Comparison of ENCODE assay signal across 9 cellular contexts in the genomic region with DNA sequence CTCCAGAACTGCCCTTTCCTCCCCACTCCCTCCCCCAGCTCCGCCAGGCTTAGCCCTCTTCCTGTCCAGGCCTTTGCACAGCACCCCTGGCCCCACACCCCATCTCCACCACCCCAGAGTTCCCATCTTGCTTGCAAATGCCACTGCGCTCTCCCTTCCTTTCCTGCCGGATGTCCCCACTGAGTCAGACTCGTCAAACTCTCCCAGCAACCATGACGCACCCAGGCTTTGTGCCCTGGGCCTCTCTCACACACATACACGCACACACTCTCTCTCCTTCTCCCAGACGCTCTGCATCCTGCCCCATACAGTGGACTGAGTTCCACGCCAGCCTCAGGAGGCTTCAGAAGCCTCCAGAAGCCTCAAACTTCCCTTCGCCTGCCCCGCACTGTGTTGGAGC. TPM values are rescaled to one million over a fixed set of nuclear protein-coding genes. Genes with fewer than 3 reads are reported as not detected.
DNase-seq lines count a peak whose midpoint lies in the region; ATAC-seq and TF ChIP-seq lines count a peak whose summit lies in the region.
"Had no signal": no experiment of that assay in that cellular context is flagged by ENCODE, and none has a peak within 500 bp of the region (broad histone marks: within the 10 kb centered on the region; RNA-seq: fewer than 3 reads in every experiment).

No MANE protein-coding gene starts in this region.

- H3K4me1 Mint-ChIP-seq in Caco-2 (ENCODE audit: low read depth, unreplicated experiment) = peaks cover 25% of the 10 kb centered on the region

- H3K9ac ChIP-seq in skeletal muscle tissue (ENCODE audit: low read depth in 1 of 3, low read length in 3 of 3) = peak overlapping the region in 1 of 3 donors; percentile 45

- H3K36me3 ChIP-seq in skeletal muscle tissue (ENCODE audit: control insufficient read depth in 3 of 3, insufficient read depth in 3 of 3, low read length in 3 of 3) = peaks cover 0 to 4% (median 3%) of the 10 kb centered on the region in 3 donors
- no peaks in the 10 kb centered on the region for H3K36me3 ChIP-seq in Caco-2 (ENCODE audit: control insufficient read depth, insufficient read depth, low read length)

- no peak overlapping the region for H3K4me3 Mint-ChIP-seq in Caco-2 (ENCODE audit: unreplicated experiment)

- H3K27me3 ChIP-seq in skeletal muscle tissue (ENCODE audit: control insufficient read depth in 3 of 3, insufficient read depth in 3 of 3, low read length in 3 of 3) = no peaks in the 10 kb centered on the region
- no peaks in the 10 kb centered on the region for H3K27me3 ChIP-seq in Caco-2 (replicated peaks; ENCODE audit: control insufficient read depth, insufficient read depth, low read length)

- H3K27ac Mint-ChIP-seq in Caco-2 (ENCODE audit: unreplicated experiment) = no peak overlapping the region

- H3K9me3 Mint-ChIP-seq in Caco-2 (ENCODE audit: unreplicated experiment) = no peaks in the 10 kb centered on the region

- no peaks in the 10 kb centered on the region for H3K36me3 Mint-ChIP-seq in Caco-2 (ENCODE audit: insufficient read depth, unreplicated experiment)

- peak; percentile 17 for DNase-seq in GM12865 (ENCODE audit: low read depth)
- DNase-seq in T1000 (lab: John Stamatoyannopoulos, UW) = peak; percentile 70
- DNase-seq in glomerular endothelial cell (ENCODE audit: extremely low read depth, low read depth, low spot score) = peak; percentile 86
- no peak for DNase-seq in Caco-2
- no peak for DNase-seq in NCI-H526 (lab: John Stamatoyannopoulos, UW)
- DNase-seq: activated CD4-positive, CD25-positive, alpha-beta regulatory T cell treated with anti-CD3 and anti-CD28 coated beads, Interleukin-2, amount 50 U/mL, for 72 hours had no signal

- H3K4me1 ChIP-seq in skeletal muscle tissue (ENCODE audit: control insufficient read depth in 3 of 3, insufficient read depth in 3 of 3, low read length in 3 of 3) (peaks cover 50 to 68% (median 53%) of the 10 kb centered on the region in 3 donors), Caco-2 (peaks cover 39% of the 10 kb centered on the region)

- intact Hi-C loops in Caco-2 (cut with micrococcal nuclease; ENCODE audit: unreplicated experiment) = loop anchor here (10.0 kb wide), 2 partner anchors 61 to 161 kb away; partner anchors contain the start of gene IVD

- H3K4me3 ChIP-seq in GM12865 (ENCODE audit: low read depth, low read length) = no peak overlapping the region
- no peak overlapping the region for H3K4me3 ChIP-seq in skeletal muscle tissue (ENCODE audit: low read length in 3 of 3)
- no peak overlapping the region for H3K4me3 ChIP-seq in Caco-2 (ENCODE audit: low read depth, low read length)

- TF ChIP-seq CTCF in GM12865 (IDR thresholded peaks at IDR 0.05; ENCODE audit: insufficient read depth, low read depth, low read length, missing control alignments) (no peak), Caco-2 (IDR thresholded peaks at IDR 0.05; ENCODE audit: insufficient read depth in 1 of 2, low read depth in 1 of 2, low read length in 1 of 2, severe bottlenecking in 1 of 2, unreplicated experiment in 1 of 2) (no peak)

- H3K27me3 Mint-ChIP-seq in Caco-2 (ENCODE audit: insufficient read depth, unreplicated experiment) = no peaks in the 10 kb centered on the region

- no TSS peak for BruUV-seq in Caco-2 (replicated peaks; lab: Mats Ljungman, UMichigan)

- H3K27ac ChIP-seq in skeletal muscle tissue (ENCODE audit: low read depth, low read length) = peak overlapping the region; percentile 26

- CTCF ChIA-PET in Caco-2 (lab: Charles Lee) = interaction anchor here (0.5 to 1.8 kb wide), 8 partner anchors 14 to 190 kb away, joined by 3 to 31 read pairs (median 4); partner anchors contain the start of genes DISP2 and KNSTRN

- ATAC-seq in GM18870 (IDR thresholded peaks at IDR 0.05; ENCODE audit: unreplicated experiment) (no peak), GM19023 (IDR thresholded peaks at IDR 0.05; ENCODE audit: unreplicated experiment) (no peak)

- H3K9me3 ChIP-seq in skeletal muscle tissue (ENCODE audit: control insufficient read depth in 3 of 3, low read length in 3 of 3) (no peaks in the 10 kb centered on the region), Caco-2 (no peaks in the 10 kb centered on the region)

- POLR2A ChIA-PET in Caco-2 (lab: Charles Lee) = no interaction called here

RNA-seq across cellular contexts. Expression of gene CCDC9B, which starts 2.8 kb away (rescaled TPM):
- total RNA-seq in glomerular endothelial cell (11.8 and 20.0 TPM in 2 replicates), skeletal muscle tissue (2.1 TPM), Caco-2 (2022) (0.86 and 0.95 TPM in 2 replicates)

RNA-seq across cellular contexts. Expression of gene PHGR1, which starts 7.3 kb away (rescaled TPM):
- total RNA-seq in glomerular endothelial cell (not detected in 2 replicates), skeletal muscle tissue (not detected), Caco-2 (2022) (67.9 and 103 TPM in 2 replicates)

RNA-seq across cellular contexts. Expression of gene DISP2, which starts 14.5 kb away (rescaled TPM):
- total RNA-seq in glomerular endothelial cell (3.9 TPM in 1 of 2 replicates, not detected in the other), skeletal muscle tissue (under 0.01 TPM), Caco-2 (2022) (4.6 and 6.3 TPM in 2 replicates)

RNA-seq across cellular contexts. Expression of gene INAFM2, which starts 20.0 kb away (rescaled TPM):
- 13.5 and 20.7 TPM in 2 replicates for total RNA-seq in glomerular endothelial cell
- 11.5 TPM for total RNA-seq in skeletal muscle tissue
- total RNA-seq in Caco-2 (2022) = 13.4 and 15.4 TPM in 2 replicates

RNA-seq across cellular contexts. Expression of gene PLCB2, which starts 35.8 kb away (rescaled TPM):
- total RNA-seq in glomerular endothelial cell (3.0 and 5.1 TPM in 2 replicates), skeletal muscle tissue (3.7 TPM), Caco-2 (2022) (4.0 and 4.7 TPM in 2 replicates)

Comparison
In these comparisons a context has a peak if more than half of its experiments do, and no peak if none do; other contexts are left out.
1. DNase-seq: peak in GM12865 (single experiment), T1000 (single experiment) and glomerular endothelial cell (single experiment); none in Caco-2 (0 of 2) and NCI-H526 (0 of 2).
2. RNA of gene PHGR1, which starts 7.3 kb away (total RNA-seq): 67.9 to 103 TPM in Caco-2; not detected in glomerular endothelial cell and not detected in skeletal muscle tissue (single experiment); every median in the first group is over 10 times any median in the second.